Comparison of ENCODE assay signal across 36 cellular contexts in genomic region chr7:50787825-50788224, GRCh38. TPM values are rescaled to one million over a fixed set of nuclear protein-coding genes. Genes with fewer than 3 reads are reported as not detected.
"Had no signal": no experiment of that assay in that cellular context is flagged by ENCODE, and none has a peak within 500 bp of the region (broad histone marks: within the 10 kb centered on the region; RNA-seq: fewer than 3 reads in every experiment).

No MANE protein-coding gene starts in this region.

- H3K4me3 Mint-ChIP-seq: activated B cell treated with CpG ODN at 0.5 μM for 24 hours; activated CD4-positive, alpha-beta memory T cell treated with anti-CD3 and anti-CD28 coated beads for 36 hours; activated CD4-positive, alpha-beta T cell treated with anti-CD3 and anti-CD28 coated beads, Interleukin-2, amount 10 ng/mL, durations not matched to agents 24 days and 14 days; activated naive CD4-positive, alpha-beta T cell treated with anti-CD3 and anti-CD28 coated beads, Interleukin-2, amount 10 ng/mL, durations not matched to agents 7 days and 5 days; activated naive CD4-positive, alpha-beta T cell treated with anti-CD3 and anti-CD28 coated beads, Interleukin-2, amount 50 U/mL, for 24 hours; activated naive CD8-positive, alpha-beta T cell; activated naive CD8-positive, alpha-beta T cell treated with anti-CD3 and anti-CD28 coated beads, Interleukin-2, amount 10 ng/mL, durations not matched to agents 7 days and 5 days; activated naive CD8-positive, alpha-beta T cell treated with anti-CD3 and anti-CD28 coated beads, Interleukin-2, amount 50 U/mL, for 24 hours; activated T-cell treated with anti-CD3 and anti-CD28 coated beads, Interleukin-2, amount 50 U/mL, for 4 hours; activated T-cell treated with anti-CD3 and anti-CD28 coated beads, Interleukin-2, amount 50 U/mL, for 72 hours; activated T-helper 1 cell treated with anti-CD3 and anti-CD28 coated beads, Interleukin-12 subunit alpha, Interleukin-12 subunit beta, Interleukin-2, Interleukin-4 antibody, amounts not matched to agents 30 ng/mL and 10 ng/mL and 1 ng/mL, durations not matched to agents 14 hours and 24 hours and 36 hours; activated T-helper 17 cell treated with anti-CD3 and anti-CD28 coated beads, Interleukin-2, amount 50 U/mL, for 72 hours; brain; central memory CD8-positive, alpha-beta T cell; T-helper 1 cell treated with Interleukin-12 subunit alpha and Interleukin-12 subunit beta and Interleukin-4 antibody, amounts not matched to agents 30 μg/mL and 1 μg/mL, for 36 hours; T-helper 2 cell treated with Interferon-gamma antibody and Interleukin-4, amounts not matched to agents 5 μg/mL and 100 μg/mL, for 36 hours had no signal

- H3K27me3 ChIP-seq: ascending aorta had no signal

- DNase-seq: activated B cell treated with CpG ODN at 0.5 μM for 24 hours; activated CD4-positive, alpha-beta memory T cell treated with anti-CD3 and anti-CD28 coated beads for 36 hours; activated CD4-positive, alpha-beta T cell treated with anti-CD3 and anti-CD28 coated beads for 4 hours; activated CD4-positive, alpha-beta T cell treated with anti-CD3 and anti-CD28 coated beads, Interleukin-2, amount 10 ng/mL, durations not matched to agents 24 days and 14 days; activated CD4-positive, alpha-beta T cell treated with anti-CD3 and anti-CD28 coated beads, Interleukin-2, amount 50 U/mL, for 1 hour; activated CD4-positive, alpha-beta T cell treated with anti-CD3 and anti-CD28 coated beads, Interleukin-2, amount 50 U/mL, for 4 hours; activated CD4-positive, CD25-positive, alpha-beta regulatory T cell treated with anti-CD3 and anti-CD28 coated beads, Interleukin-2, amount 50 U/mL, for 72 hours; activated CD8-positive, alpha-beta memory T cell treated with anti-CD3 and anti-CD28 coated beads, Interleukin-2, amount 50 U/mL, for 4 hours; activated effector memory CD4-positive, alpha-beta T cell treated with anti-CD3 and anti-CD28 coated beads, Interleukin-2, amount 50 U/mL, for 16 hours; activated gamma-delta T cell treated with Interleukin-2 at 50 U/mL for 16 hours; activated naive CD4-positive, alpha-beta T cell treated with anti-CD3 and anti-CD28 coated beads, Interleukin-2, amount 10 ng/mL, durations not matched to agents 7 days and 5 days; activated naive CD4-positive, alpha-beta T cell treated with Interleukin-2 at 50 U/mL for 16 hours; activated naive CD8-positive, alpha-beta T cell treated with anti-CD3 and anti-CD28 coated beads, Interleukin-2, amount 10 ng/mL, durations not matched to agents 7 days and 5 days; activated naive CD8-positive, alpha-beta T cell treated with anti-CD3 and anti-CD28 coated beads, Interleukin-2, amount 50 U/mL, for 24 hours; activated T-cell treated with anti-CD3 and anti-CD28 coated beads for 4 hours; activated T-cell treated with anti-CD3 and anti-CD28 coated beads, Interleukin-2, amount 50 U/mL, for 1 hour; activated T-cell treated with anti-CD3 and anti-CD28 coated beads, Interleukin-2, amount 50 U/mL, for 4 hours; activated T-cell treated with anti-CD3 and anti-CD28 coated beads, Interleukin-2, amount 50 U/mL, for 72 hours; amygdala; anterior cingulate cortex; caudate nucleus; cerebellar nuclear complex; T-helper 1 cell; T-helper 2 cell; T-helper 9 cell had no signal

- H3K9me3 ChIP-seq: ascending aorta had no signal

- H3K4me3 ChIP-seq: ascending aorta, cardiac muscle cell had no signal

- H3K36me3 ChIP-seq: ascending aorta, cardiac muscle cell had no signal

- H3K27ac Mint-ChIP-seq: activated B cell treated with CpG ODN at 0.5 μM for 24 hours; activated CD4-positive, alpha-beta memory T cell treated with anti-CD3 and anti-CD28 coated beads for 36 hours; activated CD4-positive, alpha-beta T cell treated with anti-CD3 and anti-CD28 coated beads, Interleukin-2, amount 10 ng/mL, durations not matched to agents 24 days and 14 days; activated naive CD4-positive, alpha-beta T cell treated with anti-CD3 and anti-CD28 coated beads, Interleukin-2, amount 50 U/mL, for 24 hours; activated naive CD8-positive, alpha-beta T cell; activated naive CD8-positive, alpha-beta T cell treated with anti-CD3 and anti-CD28 coated beads, Interleukin-2, amount 10 ng/mL, durations not matched to agents 7 days and 5 days; activated naive CD8-positive, alpha-beta T cell treated with anti-CD3 and anti-CD28 coated beads, Interleukin-2, amount 50 U/mL, for 24 hours; activated T-cell treated with anti-CD3 and anti-CD28 coated beads, Interleukin-2, amount 50 U/mL, for 72 hours; activated T-helper 1 cell treated with anti-CD3 and anti-CD28 coated beads, Interleukin-12 subunit alpha, Interleukin-12 subunit beta, Interleukin-2, Interleukin-4 antibody, amounts not matched to agents 30 ng/mL and 10 ng/mL and 1 ng/mL, durations not matched to agents 14 hours and 24 hours and 36 hours; activated T-helper 17 cell treated with anti-CD3 and anti-CD28 coated beads, Interleukin-2, amount 50 U/mL, for 72 hours; brain; T-helper 1 cell treated with Interleukin-12 subunit alpha and Interleukin-12 subunit beta and Interleukin-4 antibody, amounts not matched to agents 30 μg/mL and 1 μg/mL, for 36 hours; T-helper 2 cell treated with Interferon-gamma antibody and Interleukin-4, amounts not matched to agents 5 μg/mL and 100 μg/mL, for 36 hours had no signal

- H3K27ac ChIP-seq: ascending aorta, cardiac muscle cell, VCaP had no signal

- H3K9me3 Mint-ChIP-seq: activated CD4-positive, alpha-beta T cell treated with anti-CD3 and anti-CD28 coated beads, Interleukin-2, amount 10 ng/mL, durations not matched to agents 24 days and 14 days; activated naive CD4-positive, alpha-beta T cell treated with anti-CD3 and anti-CD28 coated beads, Interleukin-2, amount 50 U/mL, for 24 hours; activated naive CD8-positive, alpha-beta T cell treated with anti-CD3 and anti-CD28 coated beads, Interleukin-2, amount 50 U/mL, for 24 hours; activated T-cell treated with anti-CD3 and anti-CD28 coated beads, Interleukin-2, amount 50 U/mL, for 72 hours; activated T-helper 17 cell treated with anti-CD3 and anti-CD28 coated beads, Interleukin-2, amount 50 U/mL, for 72 hours; central memory CD8-positive, alpha-beta T cell; T-helper 1 cell treated with Interleukin-12 subunit alpha and Interleukin-12 subunit beta and Interleukin-4 antibody, amounts not matched to agents 30 μg/mL and 1 μg/mL, for 36 hours; T-helper 2 cell treated with Interferon-gamma antibody and Interleukin-4, amounts not matched to agents 5 μg/mL and 100 μg/mL, for 36 hours had no signal

- H3K36me3 Mint-ChIP-seq: activated CD4-positive, alpha-beta memory T cell treated with anti-CD3 and anti-CD28 coated beads for 36 hours; activated naive CD4-positive, alpha-beta T cell treated with anti-CD3 and anti-CD28 coated beads, Interleukin-2, amount 10 ng/mL, durations not matched to agents 7 days and 5 days; activated naive CD4-positive, alpha-beta T cell treated with anti-CD3 and anti-CD28 coated beads, Interleukin-2, amount 50 U/mL, for 24 hours; activated naive CD8-positive, alpha-beta T cell treated with anti-CD3 and anti-CD28 coated beads, Interleukin-2, amount 10 ng/mL, durations not matched to agents 7 days and 5 days had no signal

- ATAC-seq: activated naive CD8-positive, alpha-beta T cell treated with anti-CD3 and anti-CD28 coated beads, Interleukin-2, amount 50 U/mL, for 24 hours; activated T-cell treated with anti-CD3 and anti-CD28 coated beads, Interleukin-2, amount 50 U/mL, for 4 hours; activated T-cell treated with anti-CD3 and anti-CD28 coated beads, Interleukin-2, amount 50 U/mL, for 72 hours; activated T-helper 17 cell treated with anti-CD3 and anti-CD28 coated beads, Interleukin-2, amount 50 U/mL, for 72 hours had no signal

RNA-seq across cellular contexts. Expression of gene GRB10, which starts 5.1 kb away (rescaled TPM):
- total RNA-seq: activated B cell treated with CpG ODN at 0.5 μM for 24 hours had no signal
